Comparison of ENCODE assay signal across 14 cellular contexts in genomic region chr21:36591326-36591970, GRCh38.
DNase-seq lines count a peak whose midpoint lies in the region; ATAC-seq lines count a peak whose summit lies in the region.
"Had no signal": no experiment of that assay in that cellular context is flagged by ENCODE, and none has a peak within 500 bp of the region (broad histone marks: within the 10 kb centered on the region; RNA-seq: fewer than 3 reads in every experiment).

No MANE protein-coding gene starts in this region.

- H3K4me1 Mint-ChIP-seq in stimulated activated naive B cell treated with anti-CD40 and anti-IgM and Interleukin-4, amounts not matched to agents 10 μg/mL and 1 μg/mL and 100 μg/mL, for 72 hours, result no peaks in the 10 kb centered on the region
- H3K4me1 Mint-ChIP-seq: CD4-positive, alpha-beta memory T cell had no signal

- DNase-seq in Daoy (ENCODE audit: low read depth), result peak; percentile 25
- peak; percentile 9 for DNase-seq in NCI-H2029 treated with DMSO at 0.1 percent for 48 hours (lab: John Stamatoyannopoulos, UW)
- peak in 39 of 42 donors; percentile 11 to 82 (median 49) for DNase-seq in head of caudate nucleus
- DNase-seq in stimulated activated naive B cell treated with anti-CD40 and anti-IgM and Interleukin-4, amounts not matched to agents 10 μg/mL and 1 μg/mL and 100 μg/mL, for 72 hours, result no peak
- no peak for DNase-seq in activated T-cell treated with anti-CD3 and anti-CD28 coated beads, Interleukin-2, amount 50 U/mL, for 48 hours
- DNase-seq: BE2C; Caco-2; CD4-positive, alpha-beta memory T cell; DND-41; GF-D8; HCEC 1CT; HFFc6 had no signal

- no peak overlapping the region for H3K4me3 Mint-ChIP-seq in stimulated activated naive B cell treated with anti-CD40 and anti-IgM and Interleukin-4, amounts not matched to agents 10 μg/mL and 1 μg/mL and 100 μg/mL, for 72 hours
- H3K4me3 Mint-ChIP-seq: CD4-positive, alpha-beta memory T cell; HFFc6 had no signal

- intact Hi-C loops in head of caudate nucleus (cut with DNase I), result no loop called here

- peaks cover 0 to 2% of the 10 kb centered on the region in 2 donors for H3K9me3 Mint-ChIP-seq in stimulated activated naive B cell treated with anti-CD40 and anti-IgM and Interleukin-4, amounts not matched to agents 10 μg/mL and 1 μg/mL and 100 μg/mL, for 72 hours
- H3K9me3 Mint-ChIP-seq: CD4-positive, alpha-beta memory T cell; HFFc6 had no signal

- no peaks in the 10 kb centered on the region for H3K36me3 Mint-ChIP-seq in stimulated activated naive B cell treated with anti-CD40 and anti-IgM and Interleukin-4, amounts not matched to agents 10 μg/mL and 1 μg/mL and 100 μg/mL, for 72 hours
- H3K36me3 Mint-ChIP-seq: CD4-positive, alpha-beta memory T cell had no signal

- peaks cover 13 to 20% of the 10 kb centered on the region in 2 donors for H3K27me3 Mint-ChIP-seq in stimulated activated naive B cell treated with anti-CD40 and anti-IgM and Interleukin-4, amounts not matched to agents 10 μg/mL and 1 μg/mL and 100 μg/mL, for 72 hours

- ATAC-seq in stimulated activated naive B cell treated with anti-CD40 and anti-IgM and Interleukin-4, amounts not matched to agents 10 μg/mL and 1 μg/mL and 100 μg/mL, for 72 hours (replicated peaks), result no peak
- no peak for ATAC-seq in HG03135 (IDR thresholded peaks at IDR 0.05; ENCODE audit: unreplicated experiment)
- ATAC-seq: A549 had no signal

- peak overlapping the region; percentile 27 for H3K27ac Mint-ChIP-seq in stimulated activated naive B cell treated with anti-CD40 and anti-IgM and Interleukin-4, amounts not matched to agents 10 μg/mL and 1 μg/mL and 100 μg/mL, for 72 hours
- H3K27ac Mint-ChIP-seq: CD4-positive, alpha-beta memory T cell; HFFc6 had no signal

Comparison
In these comparisons a context has a peak if more than half of its experiments do, and no peak if none do; other contexts are left out.
1. DNase-seq: peak in Daoy (single experiment), NCI-H2029 treated with DMSO at 0.1 percent for 48 hours (single experiment) and head of caudate nucleus (39 of 42); none in stimulated activated naive B cell treated with anti-CD40 and anti-IgM and Interleukin-4, amounts not matched to agents 10 μg/mL and 1 μg/mL and 100 μg/mL, for 72 hours (single experiment) and activated T-cell treated with anti-CD3 and anti-CD28 coated beads, Interleukin-2, amount 50 U/mL, for 48 hours (0 of 2).